Comparison of ENCODE assay signal across 8 cellular contexts in genomic region chr2:58047373-58047674, GRCh38. TPM values are rescaled to one million over a fixed set of nuclear protein-coding genes. Genes with fewer than 3 reads are reported as not detected.
DNase-seq lines count a peak whose midpoint lies in the region; ATAC-seq and TF ChIP-seq lines count a peak whose summit lies in the region.

No MANE protein-coding gene starts in this region.

- H3K27ac ChIP-seq in RWPE1 (peak overlapping the region; percentile 98), gastrocnemius medialis (peak overlapping the region; percentile 84 to 94 (median 88))

- no peaks in the 10 kb centered on the region for H3K9me3 ChIP-seq in gastrocnemius medialis

- H3K4me3 ChIP-seq in fibroblast of villous mesenchyme (ENCODE audit: low read depth, low read length) (peak overlapping the region; percentile 77), gastrocnemius medialis (peak overlapping the region; percentile 71 to 80 (median 76))

- no peaks in the 10 kb centered on the region for H3K36me3 ChIP-seq in gastrocnemius medialis

- intact Hi-C loops in Right ventricle myocardium superior (cut with DNase I) (no loop called here), cardiac septum (cut with DNase I) (loop anchor here (2.0 kb wide), 1 partner anchor 193 kb away; the partner anchor contains the start of gene FANCL), gastrocnemius medialis (cut with DNase I; ENCODE audit: low total_unique reads) (loop anchor here (10.0 kb wide), 1 partner anchor 177 kb away; no protein-coding TSS in a partner anchor)

- CTCF ChIA-PET in RWPE1 (lab: Yijun Ruan, JAX), result no interaction called here

- TF ChIP-seq POLR2A in gastrocnemius medialis (IDR thresholded peaks at IDR 0.05), result no peak

- POLR2A ChIA-PET in RWPE1 (lab: Yijun Ruan, JAX; ENCODE audit: low non-redundant PET), result no interaction called here

- H3K27me3 ChIP-seq in gastrocnemius medialis, result no peaks in the 10 kb centered on the region

- H3K4me1 ChIP-seq in gastrocnemius medialis, result peaks cover 9 to 10% of the 10 kb centered on the region in 2 donors

- DNase-seq in Right ventricle myocardium superior (no peak), cardiac septum (ENCODE audit: low spot score) (no peak), RWPE1 (ENCODE audit: low spot score) (peak; percentile 30), fibroblast of villous mesenchyme (ENCODE audit: low read depth) (no peak), gastrocnemius medialis (no peak), amniotic stem cell (lab: John Stamatoyannopoulos, UW) (no peak), NCI-H2196 treated with DMSO at 0.1 percent for 48 hours (lab: John Stamatoyannopoulos, UW; ENCODE audit: unreplicated experiment) (no peak)

- in situ Hi-C loops in gastrocnemius medialis (cut with MboI; ENCODE audit: low sequenced_read_pairs in 4 of 4), result no loop called here

- TF ChIP-seq CTCF in RWPE1 (conservative IDR thresholded peaks at IDR 0.05; ENCODE audit: low read depth), result no peak
- TF ChIP-seq CTCF in fibroblast of villous mesenchyme (IDR thresholded peaks at IDR 0.05; ENCODE audit: insufficient read depth, low read depth, low read length), result no peak
- no peak for TF ChIP-seq CTCF in gastrocnemius medialis (IDR thresholded peaks at IDR 0.05 in 4 of 5, conservative IDR thresholded peaks at IDR 0.05 in 1 of 5)

- ATAC-seq in Right ventricle myocardium superior (ENCODE audit: poor library complexity) (peak; percentile 32), HG03060 (IDR thresholded peaks at IDR 0.05; ENCODE audit: low read depth, unreplicated experiment) (peak; percentile 16), gastrocnemius medialis (peak in 1 of 2 donors; percentile 25)

RNA-seq across cellular contexts. Expression of gene VRK2, which starts 0.7 kb away (rescaled TPM):
- total RNA-seq in Right ventricle myocardium superior, result 30.9 TPM
- total RNA-seq in cardiac septum, result 20.0 TPM
- 26.7 and 29.4 TPM in 2 replicates for total RNA-seq in fibroblast of villous mesenchyme
- 10 to 100 TPM; 12.3 to 24.5 (median 21.2) TPM for total RNA-seq in gastrocnemius medialis
